ENCODE assay signal across 1 cellular context in the genomic region with DNA sequence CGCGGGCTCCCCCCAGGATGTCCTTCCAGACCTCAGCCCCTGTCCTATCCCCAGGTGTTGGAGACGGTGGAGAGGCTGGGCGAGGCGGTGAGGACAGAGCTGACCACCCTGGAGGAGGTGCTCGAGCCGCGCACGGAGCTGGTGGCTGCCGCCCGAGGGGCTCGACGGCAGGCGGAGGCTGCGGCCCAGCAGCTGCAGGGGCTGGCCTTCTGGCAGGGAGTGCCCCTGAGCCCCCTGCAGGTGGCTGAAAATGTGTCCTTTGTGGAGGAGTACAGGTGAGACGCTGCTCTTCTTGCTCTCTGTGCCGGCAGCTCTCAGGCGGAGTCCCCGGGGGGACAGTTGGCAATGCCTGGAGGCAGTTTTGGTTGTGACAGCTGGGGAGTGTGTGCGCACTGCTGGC.
TF ChIP-seq lines count a peak whose summit lies in the region.

No MANE protein-coding gene starts in this region.

TF ChIP-seq in GM23338, 12 proteins besides CTCF, POLR2A, EP300 and RAD21 (continued from another document):
- TF ChIP-seq, protein P1, sequence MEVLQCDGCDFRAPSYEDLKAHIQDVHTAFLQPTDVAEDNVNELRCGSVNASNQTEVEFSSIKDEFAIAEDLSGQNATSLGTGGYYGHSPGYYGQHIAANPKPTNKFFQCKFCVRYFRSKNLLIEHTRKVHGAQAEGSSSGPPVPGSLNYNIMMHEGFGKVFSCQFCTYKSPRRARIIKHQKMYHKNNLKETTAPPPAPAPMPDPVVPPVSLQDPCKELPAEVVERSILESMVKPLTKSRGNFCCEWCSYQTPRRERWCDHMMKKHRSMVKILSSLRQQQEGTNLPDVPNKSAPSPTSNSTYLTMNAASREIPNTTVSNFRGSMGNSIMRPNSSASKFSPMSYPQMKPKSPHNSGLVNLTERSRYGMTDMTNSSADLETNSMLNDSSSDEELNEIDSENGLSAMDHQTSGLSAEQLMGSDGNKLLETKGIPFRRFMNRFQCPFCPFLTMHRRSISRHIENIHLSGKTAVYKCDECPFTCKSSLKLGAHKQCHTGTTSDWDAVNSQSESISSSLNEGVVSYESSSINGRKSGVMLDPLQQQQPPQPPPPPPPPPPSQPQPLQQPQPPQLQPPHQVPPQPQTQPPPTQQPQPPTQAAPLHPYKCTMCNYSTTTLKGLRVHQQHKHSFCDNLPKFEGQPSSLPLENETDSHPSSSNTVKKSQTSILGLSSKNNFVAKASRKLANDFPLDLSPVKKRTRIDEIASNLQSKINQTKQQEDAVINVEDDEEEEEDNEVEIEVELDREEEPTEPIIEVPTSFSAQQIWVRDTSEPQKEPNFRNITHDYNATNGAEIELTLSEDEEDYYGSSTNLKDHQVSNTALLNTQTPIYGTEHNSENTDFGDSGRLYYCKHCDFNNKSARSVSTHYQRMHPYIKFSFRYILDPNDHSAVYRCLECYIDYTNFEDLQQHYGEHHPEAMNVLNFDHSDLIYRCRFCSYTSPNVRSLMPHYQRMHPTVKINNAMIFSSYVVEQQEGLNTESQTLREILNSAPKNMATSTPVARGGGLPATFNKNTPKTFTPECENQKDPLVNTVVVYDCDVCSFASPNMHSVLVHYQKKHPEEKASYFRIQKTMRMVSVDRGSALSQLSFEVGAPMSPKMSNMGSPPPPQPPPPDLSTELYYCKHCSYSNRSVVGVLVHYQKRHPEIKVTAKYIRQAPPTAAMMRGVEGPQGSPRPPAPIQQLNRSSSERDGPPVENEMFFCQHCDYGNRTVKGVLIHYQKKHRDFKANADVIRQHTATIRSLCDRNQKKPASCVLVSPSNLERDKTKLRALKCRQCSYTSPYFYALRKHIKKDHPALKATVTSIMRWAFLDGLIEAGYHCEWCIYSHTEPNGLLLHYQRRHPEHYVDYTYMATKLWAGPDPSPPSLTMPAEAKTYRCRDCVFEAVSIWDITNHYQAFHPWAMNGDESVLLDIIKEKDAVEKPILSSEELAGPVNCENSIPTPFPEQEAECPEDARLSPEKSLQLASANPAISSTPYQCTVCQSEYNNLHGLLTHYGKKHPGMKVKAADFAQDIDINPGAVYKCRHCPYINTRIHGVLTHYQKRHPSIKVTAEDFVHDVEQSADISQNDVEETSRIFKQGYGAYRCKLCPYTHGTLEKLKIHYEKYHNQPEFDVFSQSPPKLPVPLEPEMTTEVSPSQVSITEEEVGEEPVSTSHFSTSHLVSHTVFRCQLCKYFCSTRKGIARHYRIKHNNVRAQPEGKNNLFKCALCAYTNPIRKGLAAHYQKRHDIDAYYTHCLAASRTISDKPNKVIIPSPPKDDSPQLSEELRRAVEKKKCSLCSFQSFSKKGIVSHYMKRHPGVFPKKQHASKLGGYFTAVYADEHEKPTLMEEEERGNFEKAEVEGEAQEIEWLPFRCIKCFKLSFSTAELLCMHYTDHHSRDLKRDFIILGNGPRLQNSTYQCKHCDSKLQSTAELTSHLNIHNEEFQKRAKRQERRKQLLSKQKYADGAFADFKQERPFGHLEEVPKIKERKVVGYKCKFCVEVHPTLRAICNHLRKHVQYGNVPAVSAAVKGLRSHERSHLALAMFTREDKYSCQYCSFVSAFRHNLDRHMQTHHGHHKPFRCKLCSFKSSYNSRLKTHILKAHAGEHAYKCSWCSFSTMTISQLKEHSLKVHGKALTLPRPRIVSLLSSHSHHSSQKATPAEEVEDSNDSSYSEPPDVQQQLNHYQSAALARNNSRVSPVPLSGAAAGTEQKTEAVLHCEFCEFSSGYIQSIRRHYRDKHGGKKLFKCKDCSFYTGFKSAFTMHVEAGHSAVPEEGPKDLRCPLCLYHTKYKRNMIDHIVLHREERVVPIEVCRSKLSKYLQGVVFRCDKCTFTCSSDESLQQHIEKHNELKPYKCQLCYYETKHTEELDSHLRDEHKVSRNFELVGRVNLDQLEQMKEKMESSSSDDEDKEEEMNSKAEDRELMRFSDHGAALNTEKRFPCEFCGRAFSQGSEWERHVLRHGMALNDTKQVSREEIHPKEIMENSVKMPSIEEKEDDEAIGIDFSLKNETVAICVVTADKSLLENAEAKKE (CRISPR knock-in tag; IDR thresholded peaks at IDR 0.05) = no peak
- TF ChIP-seq JUNB (IDR thresholded peaks at IDR 0.05; ENCODE audit: unreplicated experiment) = no peak
- no peak for TF ChIP-seq STAT1 (IDR thresholded peaks at IDR 0.05; ENCODE audit: unreplicated experiment)
- no peak for TF ChIP-seq EZH2 (IDR thresholded peaks at IDR 0.05; ENCODE audit: low read depth, unreplicated experiment)
- TF ChIP-seq NANOG (IDR thresholded peaks at IDR 0.05; ENCODE audit: borderline replicate concordance) = no peak
- no peak for TF ChIP-seq POLR2AphosphoS5 (IDR thresholded peaks at IDR 0.05; ENCODE audit: low read depth)
- TF ChIP-seq, protein P2, sequence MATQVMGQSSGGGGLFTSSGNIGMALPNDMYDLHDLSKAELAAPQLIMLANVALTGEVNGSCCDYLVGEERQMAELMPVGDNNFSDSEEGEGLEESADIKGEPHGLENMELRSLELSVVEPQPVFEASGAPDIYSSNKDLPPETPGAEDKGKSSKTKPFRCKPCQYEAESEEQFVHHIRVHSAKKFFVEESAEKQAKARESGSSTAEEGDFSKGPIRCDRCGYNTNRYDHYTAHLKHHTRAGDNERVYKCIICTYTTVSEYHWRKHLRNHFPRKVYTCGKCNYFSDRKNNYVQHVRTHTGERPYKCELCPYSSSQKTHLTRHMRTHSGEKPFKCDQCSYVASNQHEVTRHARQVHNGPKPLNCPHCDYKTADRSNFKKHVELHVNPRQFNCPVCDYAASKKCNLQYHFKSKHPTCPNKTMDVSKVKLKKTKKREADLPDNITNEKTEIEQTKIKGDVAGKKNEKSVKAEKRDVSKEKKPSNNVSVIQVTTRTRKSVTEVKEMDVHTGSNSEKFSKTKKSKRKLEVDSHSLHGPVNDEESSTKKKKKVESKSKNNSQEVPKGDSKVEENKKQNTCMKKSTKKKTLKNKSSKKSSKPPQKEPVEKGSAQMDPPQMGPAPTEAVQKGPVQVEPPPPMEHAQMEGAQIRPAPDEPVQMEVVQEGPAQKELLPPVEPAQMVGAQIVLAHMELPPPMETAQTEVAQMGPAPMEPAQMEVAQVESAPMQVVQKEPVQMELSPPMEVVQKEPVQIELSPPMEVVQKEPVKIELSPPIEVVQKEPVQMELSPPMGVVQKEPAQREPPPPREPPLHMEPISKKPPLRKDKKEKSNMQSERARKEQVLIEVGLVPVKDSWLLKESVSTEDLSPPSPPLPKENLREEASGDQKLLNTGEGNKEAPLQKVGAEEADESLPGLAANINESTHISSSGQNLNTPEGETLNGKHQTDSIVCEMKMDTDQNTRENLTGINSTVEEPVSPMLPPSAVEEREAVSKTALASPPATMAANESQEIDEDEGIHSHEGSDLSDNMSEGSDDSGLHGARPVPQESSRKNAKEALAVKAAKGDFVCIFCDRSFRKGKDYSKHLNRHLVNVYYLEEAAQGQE (IDR thresholded peaks at IDR 0.05; ENCODE audit: unreplicated experiment) = no peak
- no peak for TF ChIP-seq EZH2phosphoT487 (IDR thresholded peaks at IDR 0.05; ENCODE audit: unreplicated experiment)
- no peak for TF ChIP-seq ZNF114 (CRISPR knock-in tag; IDR thresholded peaks at IDR 0.05)
- TF ChIP-seq CREB1 (CRISPR knock-in tag; IDR thresholded peaks at IDR 0.05; ENCODE audit: low read depth) = no peak
- TF ChIP-seq, protein P3, sequence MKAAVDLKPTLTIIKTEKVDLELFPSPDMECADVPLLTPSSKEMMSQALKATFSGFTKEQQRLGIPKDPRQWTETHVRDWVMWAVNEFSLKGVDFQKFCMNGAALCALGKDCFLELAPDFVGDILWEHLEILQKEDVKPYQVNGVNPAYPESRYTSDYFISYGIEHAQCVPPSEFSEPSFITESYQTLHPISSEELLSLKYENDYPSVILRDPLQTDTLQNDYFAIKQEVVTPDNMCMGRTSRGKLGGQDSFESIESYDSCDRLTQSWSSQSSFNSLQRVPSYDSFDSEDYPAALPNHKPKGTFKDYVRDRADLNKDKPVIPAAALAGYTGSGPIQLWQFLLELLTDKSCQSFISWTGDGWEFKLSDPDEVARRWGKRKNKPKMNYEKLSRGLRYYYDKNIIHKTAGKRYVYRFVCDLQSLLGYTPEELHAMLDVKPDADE (IDR thresholded peaks at IDR 0.05) = no peak
